1 cellular context compared by ENCODE assay signal in the genomic region with DNA sequence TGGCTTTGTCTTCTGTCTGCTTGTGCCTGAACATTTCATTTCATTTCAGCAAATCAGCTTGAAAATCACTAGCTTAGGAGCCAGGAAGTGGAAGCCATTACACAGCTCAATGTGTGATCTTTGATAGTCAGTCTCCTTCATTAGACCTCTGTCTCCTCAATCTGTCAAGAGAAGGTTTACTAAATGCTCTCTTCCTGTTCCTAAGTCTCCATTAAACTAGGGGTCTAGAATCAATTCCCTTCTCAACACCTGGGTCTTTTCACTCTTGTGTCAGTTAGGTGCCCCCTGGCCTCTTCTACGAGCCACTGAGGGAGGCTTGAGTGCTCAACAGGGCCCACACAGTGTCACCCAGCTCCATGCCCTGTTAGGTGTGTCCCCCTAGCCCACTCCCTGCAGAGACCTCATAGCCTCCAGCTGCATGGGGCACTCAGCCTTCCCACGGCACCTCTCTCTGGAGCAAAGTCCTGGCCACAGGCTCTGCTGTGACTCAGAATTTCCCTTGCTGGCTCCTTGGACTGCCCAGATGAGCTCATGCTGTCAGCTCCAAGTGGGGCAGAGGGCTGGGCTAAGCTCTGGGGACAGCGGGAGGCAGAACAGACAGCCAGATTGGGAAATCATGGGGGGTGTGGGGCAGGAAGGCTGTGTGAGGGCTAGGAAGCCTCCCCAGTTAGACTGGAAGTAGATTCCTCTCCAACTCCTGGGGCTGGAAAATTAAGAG.
TF ChIP-seq lines count a peak whose summit lies in the region.

No MANE protein-coding gene starts in this region.

TF ChIP-seq in HEK293, 187 proteins besides CTCF, POLR2A, EP300 and RAD21 (continued from another document and continues in another):
- TF ChIP-seq PATZ1 (tag by site-specific recombination; IDR thresholded peaks at IDR 0.05) (peak; percentile 94), ZNF280D (tag by site-specific recombination; IDR thresholded peaks at IDR 0.05) (no peak), ZNF302 (tag by site-specific recombination; IDR thresholded peaks at IDR 0.05; ENCODE audit: low read depth) (no peak), ZBTB48 (tag by site-specific recombination; IDR thresholded peaks at IDR 0.05) (peak; percentile 38), KLF8 (tag by site-specific recombination; IDR thresholded peaks at IDR 0.05) (peak; percentile 86), MYNN (tag by site-specific recombination; IDR thresholded peaks at IDR 0.05; ENCODE audit: borderline replicate concordance) (no peak), ZBTB7A (tag by site-specific recombination; IDR thresholded peaks at IDR 0.05; ENCODE audit: low read depth) (no peak), ZNF202 (tag by site-specific recombination; IDR thresholded peaks at IDR 0.05; ENCODE audit: borderline replicate concordance) (no peak), ZNF76 (tag by site-specific recombination; IDR thresholded peaks at IDR 0.05; ENCODE audit: borderline replicate concordance, low read depth) (no peak; the same call in 1 of the 2 replicates), ZNF16 (tag by site-specific recombination; IDR thresholded peaks at IDR 0.05; ENCODE audit: low read depth) (no peak), ZSCAN23 (tag by site-specific recombination; IDR thresholded peaks at IDR 0.05) (no peak), ZNF211 (tag by site-specific recombination; IDR thresholded peaks at IDR 0.05; ENCODE audit: low read depth) (no peak), ZNF701 (tag by site-specific recombination; IDR thresholded peaks at IDR 0.05) (no peak), TRIM28 (IDR thresholded peaks at IDR 0.05; ENCODE audit: borderline replicate concordance, low read length) (peak; percentile 57; the same call in 1 of the 2 replicates), ZNF133 (tag by site-specific recombination; IDR thresholded peaks at IDR 0.05) (no peak), ZNF560 (tag by site-specific recombination; IDR thresholded peaks at IDR 0.05; ENCODE audit: borderline replicate concordance) (no peak), KLF1 (tag by site-specific recombination; IDR thresholded peaks at IDR 0.05) (peak; percentile 61), MZF1 (tag by site-specific recombination; IDR thresholded peaks at IDR 0.05; ENCODE audit: borderline replicate concordance) (no peak), ZBTB6 (tag by site-specific recombination; IDR thresholded peaks at IDR 0.05) (no peak), ZNF692 (tag by site-specific recombination; IDR thresholded peaks at IDR 0.05) (0 out of 2 replicates have a peak, but pooled peaks have one; percentile 52), EGR2 (tag by site-specific recombination; IDR thresholded peaks at IDR 0.05; ENCODE audit: low read depth) (peak; percentile 64; the same call in 1 of the 2 replicates), ZIC2 (tag by site-specific recombination; IDR thresholded peaks at IDR 0.05) (peak; percentile 100), ZNF629 (tag by site-specific recombination; IDR thresholded peaks at IDR 0.05) (peak; percentile 88), ZNF335 (tag by site-specific recombination; conservative IDR thresholded peaks at IDR 0.05) (0 out of 2 replicates have a peak, but pooled peaks have one; percentile 26), OSR2 (tag by site-specific recombination; IDR thresholded peaks at IDR 0.05) (peak; percentile 29; the same call in 1 of the 2 replicates), ZNF148 (tag by site-specific recombination; IDR thresholded peaks at IDR 0.05; ENCODE audit: borderline replicate concordance) (no peak), ZFP3 (tag by site-specific recombination; IDR thresholded peaks at IDR 0.05; ENCODE audit: low read depth) (no peak), ZBTB26 (tag by site-specific recombination; optimal IDR thresholded peaks at IDR 0.05) (no peak), ZNF626 (tag by site-specific recombination; IDR thresholded peaks at IDR 0.05) (no peak), ZSCAN4 (tag by site-specific recombination; IDR thresholded peaks at IDR 0.05) (no peak), MEIS1 (CRISPR knock-in tag; IDR thresholded peaks at IDR 0.05; ENCODE audit: borderline replicate concordance) (no peak), ZNF324 (tag by site-specific recombination; IDR thresholded peaks at IDR 0.05) (0 out of 2 replicates have a peak, but pooled peaks have one; percentile 45), HOXC10 (CRISPR knock-in tag; IDR thresholded peaks at IDR 0.05) (no peak), ZNF24 (tag by site-specific recombination; IDR thresholded peaks at IDR 0.05) (peak; percentile 85), ZNF544 (tag by site-specific recombination; IDR thresholded peaks at IDR 0.05) (no peak)
- TF ChIP-seq, protein P1, sequence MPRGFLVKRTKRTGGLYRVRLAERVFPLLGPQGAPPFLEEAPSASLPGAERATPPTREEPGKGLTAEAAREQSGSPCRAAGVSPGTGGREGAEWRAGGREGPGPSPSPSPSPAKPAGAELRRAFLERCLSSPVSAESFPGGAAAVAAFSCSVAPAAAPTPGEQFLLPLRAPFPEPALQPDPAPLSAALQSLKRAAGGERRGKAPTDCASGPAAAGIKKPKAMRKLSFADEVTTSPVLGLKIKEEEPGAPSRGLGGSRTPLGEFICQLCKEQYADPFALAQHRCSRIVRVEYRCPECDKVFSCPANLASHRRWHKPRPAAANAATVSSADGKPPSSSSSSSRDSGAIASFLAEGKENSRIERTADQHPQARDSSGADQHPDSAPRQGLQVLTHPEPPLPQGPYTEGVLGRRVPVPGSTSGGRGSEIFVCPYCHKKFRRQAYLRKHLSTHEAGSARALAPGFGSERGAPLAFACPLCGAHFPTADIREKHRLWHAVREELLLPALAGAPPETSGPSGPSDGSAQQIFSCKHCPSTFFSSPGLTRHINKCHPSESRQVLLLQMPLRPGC (tag by site-specific recombination; IDR thresholded peaks at IDR 0.05): peak; percentile 69
- TF ChIP-seq, protein P2, sequence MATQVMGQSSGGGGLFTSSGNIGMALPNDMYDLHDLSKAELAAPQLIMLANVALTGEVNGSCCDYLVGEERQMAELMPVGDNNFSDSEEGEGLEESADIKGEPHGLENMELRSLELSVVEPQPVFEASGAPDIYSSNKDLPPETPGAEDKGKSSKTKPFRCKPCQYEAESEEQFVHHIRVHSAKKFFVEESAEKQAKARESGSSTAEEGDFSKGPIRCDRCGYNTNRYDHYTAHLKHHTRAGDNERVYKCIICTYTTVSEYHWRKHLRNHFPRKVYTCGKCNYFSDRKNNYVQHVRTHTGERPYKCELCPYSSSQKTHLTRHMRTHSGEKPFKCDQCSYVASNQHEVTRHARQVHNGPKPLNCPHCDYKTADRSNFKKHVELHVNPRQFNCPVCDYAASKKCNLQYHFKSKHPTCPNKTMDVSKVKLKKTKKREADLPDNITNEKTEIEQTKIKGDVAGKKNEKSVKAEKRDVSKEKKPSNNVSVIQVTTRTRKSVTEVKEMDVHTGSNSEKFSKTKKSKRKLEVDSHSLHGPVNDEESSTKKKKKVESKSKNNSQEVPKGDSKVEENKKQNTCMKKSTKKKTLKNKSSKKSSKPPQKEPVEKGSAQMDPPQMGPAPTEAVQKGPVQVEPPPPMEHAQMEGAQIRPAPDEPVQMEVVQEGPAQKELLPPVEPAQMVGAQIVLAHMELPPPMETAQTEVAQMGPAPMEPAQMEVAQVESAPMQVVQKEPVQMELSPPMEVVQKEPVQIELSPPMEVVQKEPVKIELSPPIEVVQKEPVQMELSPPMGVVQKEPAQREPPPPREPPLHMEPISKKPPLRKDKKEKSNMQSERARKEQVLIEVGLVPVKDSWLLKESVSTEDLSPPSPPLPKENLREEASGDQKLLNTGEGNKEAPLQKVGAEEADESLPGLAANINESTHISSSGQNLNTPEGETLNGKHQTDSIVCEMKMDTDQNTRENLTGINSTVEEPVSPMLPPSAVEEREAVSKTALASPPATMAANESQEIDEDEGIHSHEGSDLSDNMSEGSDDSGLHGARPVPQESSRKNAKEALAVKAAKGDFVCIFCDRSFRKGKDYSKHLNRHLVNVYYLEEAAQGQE (tag by site-specific recombination; IDR thresholded peaks at IDR 0.05): no peak
